18 cellular contexts compared by ENCODE assay signal in genomic region chr15:63835211-63835568, GRCh38. TPM values are rescaled to one million over a fixed set of nuclear protein-coding genes. Genes with fewer than 3 reads are reported as not detected.
DNase-seq lines count a peak whose midpoint lies in the region; ATAC-seq, FAIRE-seq and TF ChIP-seq lines count a peak whose summit lies in the region.
"Had no signal": no experiment of that assay in that cellular context is flagged by ENCODE, and none has a peak within 500 bp of the region (broad histone marks: within the 10 kb centered on the region; RNA-seq: fewer than 3 reads in every experiment).

No MANE protein-coding gene starts in this region.

- no peaks in the 10 kb centered on the region for H3K9me3 ChIP-seq in psoas muscle
- H3K9me3 ChIP-seq: uterus had no signal

- H3K36me3 Mint-ChIP-seq in activated T-cell treated with anti-CD3 and anti-CD28 coated beads, Interleukin-2, amount 50 U/mL, for 24 hours (ENCODE audit: low read depth) = peaks cover 15% of the 10 kb centered on the region
- H3K36me3 Mint-ChIP-seq in activated naive CD8-positive, alpha-beta T cell treated with anti-CD3 and anti-CD28 coated beads, Interleukin-2, amount 50 U/mL, for 24 hours (ENCODE audit: low read depth) = no peaks in the 10 kb centered on the region
- H3K36me3 Mint-ChIP-seq in nephron progenitor cell (ENCODE audit: low read depth) = no peaks in the 10 kb centered on the region

- TF ChIP-seq CTCF in nephron progenitor cell (IDR thresholded peaks at IDR 0.05) (no peak), psoas muscle (IDR thresholded peaks at IDR 0.05) (no peak), GM10248 (IDR thresholded peaks at IDR 0.05; ENCODE audit: control extremely low read depth, extremely low read depth, low read depth, missing control alignments) (no peak)

- no peaks in the 10 kb centered on the region for H3K27me3 ChIP-seq in psoas muscle (ENCODE audit: insufficient read depth in 3 of 3, low read length in 2 of 3)
- H3K27me3 ChIP-seq: hepatocyte, uterus had no signal

- DNase-seq in activated T-cell treated with anti-CD3 and anti-CD28 coated beads, Interleukin-2, amount 50 U/mL, for 24 hours = no peak
- DNase-seq in activated T-cell treated with anti-CD3 and anti-CD28 coated beads, Interleukin-2, amount 50 U/mL, for 1 hour = no peak
- DNase-seq in GM12891 (ENCODE audit: insufficient read length, low spot score) (no peak), nephron progenitor cell (no peak), psoas muscle (no peak), GM10248 (ENCODE audit: extremely low spot score) (no peak)
- no peak for DNase-seq in activated naive CD8-positive, alpha-beta T cell treated with anti-CD3 and anti-CD28 coated beads, Interleukin-2, amount 50 U/mL, for 24 hours
- DNase-seq: ACHN; IMR-90; MV-4-11; NCI-H2081 treated with DMSO at 0.1 percent for 48 hours; NCI-H524 treated with DMSO at 0.1 percent for 48 hours; occipital lobe; stimulated activated CD4-positive, alpha-beta T cell treated with anti-CD3 and anti-CD28 coated beads, Interleukin-1b, Interleukin-23, amount 100 ng/mL, for 48 hours; uterus had no signal

- no peak overlapping the region for H3K27ac ChIP-seq in psoas muscle

- no peak for ATAC-seq in activated naive CD8-positive, alpha-beta T cell treated with anti-CD3 and anti-CD28 coated beads, Interleukin-2, amount 50 U/mL, for 24 hours
- ATAC-seq in GM19023 (IDR thresholded peaks at IDR 0.05; ENCODE audit: unreplicated experiment) (no peak), psoas muscle (no peak)
- ATAC-seq: activated CD4-positive, CD25-positive, alpha-beta regulatory T cell treated with anti-CD3 and anti-CD28 coated beads, Interleukin-2, amount 50 U/mL, for 24 hours had no signal

- peaks cover 32% of the 10 kb centered on the region for H3K4me1 ChIP-seq in psoas muscle

- FAIRE-seq in GM12891 (lab: Jason Lieb, UNC) = peak; percentile 45

- 97 to 98% (median 97%) methylated on average over 2 of the region's 2 CpGs for WGBS in psoas muscle, 3 donors

- TF ChIP-seq POLR2A in GM12891 (IDR thresholded peaks at IDR 0.05; ENCODE audit: low read depth, low read length) = no peak

- intact Hi-C loops in psoas muscle (cut with DNase I) = no loop called here

- H3K36me3 ChIP-seq in psoas muscle (ENCODE audit: insufficient read depth in 1 of 2, low read depth in 1 of 2) = no peaks in the 10 kb centered on the region
- H3K36me3 ChIP-seq: uterus had no signal

- H3K27me3 Mint-ChIP-seq in activated T-cell treated with anti-CD3 and anti-CD28 coated beads, Interleukin-2, amount 50 U/mL, for 24 hours = no peaks in the 10 kb centered on the region
- H3K27me3 Mint-ChIP-seq in activated naive CD8-positive, alpha-beta T cell treated with anti-CD3 and anti-CD28 coated beads, Interleukin-2, amount 50 U/mL, for 24 hours = no peaks in the 10 kb centered on the region
- peaks cover 16% of the 10 kb centered on the region for H3K27me3 Mint-ChIP-seq in nephron progenitor cell (ENCODE audit: low read depth, poor library complexity)

- CTCF ChIA-PET in GM10248 (lab: Yijun Ruan, JAX) = interaction anchor here (0.7 to 1.1 kb wide), 3 partner anchors 8 to 232 kb away, joined by 3 to 4 read pairs (median 4); partner anchors contain the start of gene DAPK2

- peak overlapping the region; percentile 97 for H3K4me3 Mint-ChIP-seq in activated T-cell treated with anti-CD3 and anti-CD28 coated beads, Interleukin-2, amount 50 U/mL, for 24 hours
- no peak overlapping the region for H3K4me3 Mint-ChIP-seq in activated naive CD8-positive, alpha-beta T cell treated with anti-CD3 and anti-CD28 coated beads, Interleukin-2, amount 50 U/mL, for 24 hours
- H3K4me3 Mint-ChIP-seq in nephron progenitor cell = peak overlapping the region; percentile 26

- H3K4me3 ChIP-seq in psoas muscle = no peak overlapping the region

- H3K9me3 Mint-ChIP-seq in activated T-cell treated with anti-CD3 and anti-CD28 coated beads, Interleukin-2, amount 50 U/mL, for 24 hours = no peaks in the 10 kb centered on the region
- H3K9me3 Mint-ChIP-seq in activated naive CD8-positive, alpha-beta T cell treated with anti-CD3 and anti-CD28 coated beads, Interleukin-2, amount 50 U/mL, for 24 hours = no peaks in the 10 kb centered on the region
- H3K9me3 Mint-ChIP-seq in nephron progenitor cell = no peaks in the 10 kb centered on the region

- POLR2A ChIA-PET in GM10248 (lab: Yijun Ruan, JAX) = no interaction called here

- H3K27ac Mint-ChIP-seq in activated T-cell treated with anti-CD3 and anti-CD28 coated beads, Interleukin-2, amount 50 U/mL, for 24 hours = peak overlapping the region; percentile 99
- H3K27ac Mint-ChIP-seq in activated naive CD8-positive, alpha-beta T cell treated with anti-CD3 and anti-CD28 coated beads, Interleukin-2, amount 50 U/mL, for 24 hours = peak overlapping the region; percentile 17
- H3K27ac Mint-ChIP-seq in nephron progenitor cell = no peak overlapping the region

- H3K4me1 Mint-ChIP-seq in activated T-cell treated with anti-CD3 and anti-CD28 coated beads, Interleukin-2, amount 50 U/mL, for 24 hours (ENCODE audit: low read depth) = peaks cover 35% of the 10 kb centered on the region
- H3K4me1 Mint-ChIP-seq in activated naive CD8-positive, alpha-beta T cell treated with anti-CD3 and anti-CD28 coated beads, Interleukin-2, amount 50 U/mL, for 24 hours = peaks cover 34% of the 10 kb centered on the region
- H3K4me1 Mint-ChIP-seq in nephron progenitor cell = peaks cover 42% of the 10 kb centered on the region

TF ChIP-seq in GM12891, 5 proteins besides CTCF, POLR2A, EP300 and RAD21:
- TF ChIP-seq SPI1 (IDR thresholded peaks at IDR 0.05; ENCODE audit: low read depth, low read length) (no peak), POLR2AphosphoS5 (IDR thresholded peaks at IDR 0.05; ENCODE audit: low read depth, low read length) (no peak), POU2F2 (IDR thresholded peaks at IDR 0.05; ENCODE audit: low read depth, low read length) (no peak), TAF1 (IDR thresholded peaks at IDR 0.05; ENCODE audit: low read depth, low read length) (no peak), PAX5 (IDR thresholded peaks at IDR 0.05; ENCODE audit: insufficient read depth, low read length, severe bottlenecking) (no peak)

RNA-seq across cellular contexts. Expression of gene HERC1, which starts 1.4 kb away (rescaled TPM):
- polyA plus RNA-seq in GM12891 (2012; ENCODE audit: low read depth, missing spikeins) = 54.4 TPM
- total RNA-seq in psoas muscle = 10 to 100 TPM; 54.9 to 98.5 (median 79.5) TPM
- 10 to 100 TPM; 31.4 to 49.9 (median 43.2) TPM for polyA plus RNA-seq in psoas muscle
